8 cellular contexts compared by ENCODE assay signal in genomic region chr20:48295445-48295903, GRCh38.
DNase-seq lines count a peak whose midpoint lies in the region; ATAC-seq and TF ChIP-seq lines count a peak whose summit lies in the region.

No MANE protein-coding gene starts in this region.

- peak; percentile 26 to 61 (median 42) for TF ChIP-seq CTCF in gastroesophageal sphincter (IDR thresholded peaks at IDR 0.05)

- no peaks in the 10 kb centered on the region for H3K27me3 ChIP-seq in gastroesophageal sphincter

- peak; percentile 53 for DNase-seq in GOT3 (lab: John Stamatoyannopoulos, UW)
- DNase-seq in SK-MEL-5 (ENCODE audit: low read depth, low spot score): peak; percentile 38
- peak; percentile 99 for DNase-seq in renal cortical epithelial cell (ENCODE audit: low read depth)
- DNase-seq in DMS53 (lab: John Stamatoyannopoulos, UW): no peak
- no peak for DNase-seq in NCI-H128 (lab: John Stamatoyannopoulos, UW; ENCODE audit: unreplicated experiment)
- DNase-seq in NCI-H1105 treated with DMSO at 0.1 percent for 48 hours (lab: John Stamatoyannopoulos, UW): no peak
- no peak for DNase-seq in NCI-H2081 treated with DMSO at 0.1 percent for 48 hours (lab: John Stamatoyannopoulos, UW)

- H3K4me1 ChIP-seq in gastroesophageal sphincter: peaks cover 17 to 46% (median 22%) of the 10 kb centered on the region in 3 donors

- H3K27ac ChIP-seq in gastroesophageal sphincter: peak overlapping the region; percentile 74 to 80 (median 79)

- WGBS in gastroesophageal sphincter (ENCODE audit: low coverage in 1 of 2), 2 donors: 0 to 11% methylated on average over 4 to 5 of the region's 5 CpGs

- TF ChIP-seq POLR2A in gastroesophageal sphincter (IDR thresholded peaks at IDR 0.05): no peak

- ATAC-seq in gastroesophageal sphincter: peak; percentile 85

- H3K4me3 ChIP-seq in gastroesophageal sphincter: no peak overlapping the region

- no peak for TF ChIP-seq EP300 in gastroesophageal sphincter (IDR thresholded peaks at IDR 0.05)

- H3K9me3 ChIP-seq in gastroesophageal sphincter: peaks cover 0 to 7% (median 0%) of the 10 kb centered on the region in 3 donors

- H3K36me3 ChIP-seq in gastroesophageal sphincter: no peaks in the 10 kb centered on the region

- in situ Hi-C loops in SK-MEL-5 (cut with HindIII; ENCODE audit: low pct_unique_long_range_greater_than_20kb, low sequenced_read_pairs): no loop called here

Comparison
In these comparisons a context has a peak if more than half of its experiments do, and no peak if none do; other contexts are left out.
1. DNase-seq: peak in GOT3 (single experiment), SK-MEL-5 (single experiment) and renal cortical epithelial cell (single experiment); none in DMS53 (single experiment), NCI-H128 (single experiment), NCI-H1105 treated with DMSO at 0.1 percent for 48 hours (single experiment) and NCI-H2081 treated with DMSO at 0.1 percent for 48 hours (single experiment).